In the genomic region with DNA sequence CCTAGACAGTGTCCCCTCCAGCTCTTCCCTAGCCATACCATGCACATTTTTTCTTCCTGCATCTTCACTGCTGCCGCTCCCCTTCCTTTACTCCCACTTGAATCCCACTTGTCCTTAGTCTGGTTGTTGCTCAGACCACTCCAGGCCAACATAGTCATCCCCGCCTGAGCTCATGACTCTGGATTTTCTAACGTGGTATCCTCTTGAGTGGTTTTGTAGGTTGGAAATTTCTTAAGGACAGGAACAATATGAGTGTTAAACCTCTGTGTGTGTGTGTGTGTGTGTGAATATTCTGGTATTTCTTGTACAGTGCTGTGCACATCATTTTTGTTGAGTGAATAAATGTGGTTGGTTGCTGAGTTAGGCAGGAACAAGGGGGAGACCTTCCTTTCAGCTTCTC, we compare ENCODE assay signal across 2 cellular contexts.
TF ChIP-seq lines count a peak whose summit lies in the region.

No MANE protein-coding gene starts in this region.

TF ChIP-seq in GM23338, 12 proteins besides CTCF, POLR2A, EP300 and RAD21 (continues in another document):
- TF ChIP-seq JUNB (IDR thresholded peaks at IDR 0.05; ENCODE audit: unreplicated experiment) (no peak), STAT1 (IDR thresholded peaks at IDR 0.05; ENCODE audit: unreplicated experiment) (no peak), CREB1 (CRISPR knock-in tag; IDR thresholded peaks at IDR 0.05; ENCODE audit: low read depth) (no peak), ZNF114 (CRISPR knock-in tag; IDR thresholded peaks at IDR 0.05) (no peak), POLR2AphosphoS5 (IDR thresholded peaks at IDR 0.05; ENCODE audit: low read depth) (no peak), ZNF331 (CRISPR knock-in tag; IDR thresholded peaks at IDR 0.05; ENCODE audit: low read depth) (no peak), NANOG (IDR thresholded peaks at IDR 0.05; ENCODE audit: borderline replicate concordance) (no peak), EZH2 (IDR thresholded peaks at IDR 0.05; ENCODE audit: low read depth, unreplicated experiment) (no peak)
- TF ChIP-seq, protein P1, sequence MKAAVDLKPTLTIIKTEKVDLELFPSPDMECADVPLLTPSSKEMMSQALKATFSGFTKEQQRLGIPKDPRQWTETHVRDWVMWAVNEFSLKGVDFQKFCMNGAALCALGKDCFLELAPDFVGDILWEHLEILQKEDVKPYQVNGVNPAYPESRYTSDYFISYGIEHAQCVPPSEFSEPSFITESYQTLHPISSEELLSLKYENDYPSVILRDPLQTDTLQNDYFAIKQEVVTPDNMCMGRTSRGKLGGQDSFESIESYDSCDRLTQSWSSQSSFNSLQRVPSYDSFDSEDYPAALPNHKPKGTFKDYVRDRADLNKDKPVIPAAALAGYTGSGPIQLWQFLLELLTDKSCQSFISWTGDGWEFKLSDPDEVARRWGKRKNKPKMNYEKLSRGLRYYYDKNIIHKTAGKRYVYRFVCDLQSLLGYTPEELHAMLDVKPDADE (IDR thresholded peaks at IDR 0.05) = no peak
- TF ChIP-seq, protein P2, sequence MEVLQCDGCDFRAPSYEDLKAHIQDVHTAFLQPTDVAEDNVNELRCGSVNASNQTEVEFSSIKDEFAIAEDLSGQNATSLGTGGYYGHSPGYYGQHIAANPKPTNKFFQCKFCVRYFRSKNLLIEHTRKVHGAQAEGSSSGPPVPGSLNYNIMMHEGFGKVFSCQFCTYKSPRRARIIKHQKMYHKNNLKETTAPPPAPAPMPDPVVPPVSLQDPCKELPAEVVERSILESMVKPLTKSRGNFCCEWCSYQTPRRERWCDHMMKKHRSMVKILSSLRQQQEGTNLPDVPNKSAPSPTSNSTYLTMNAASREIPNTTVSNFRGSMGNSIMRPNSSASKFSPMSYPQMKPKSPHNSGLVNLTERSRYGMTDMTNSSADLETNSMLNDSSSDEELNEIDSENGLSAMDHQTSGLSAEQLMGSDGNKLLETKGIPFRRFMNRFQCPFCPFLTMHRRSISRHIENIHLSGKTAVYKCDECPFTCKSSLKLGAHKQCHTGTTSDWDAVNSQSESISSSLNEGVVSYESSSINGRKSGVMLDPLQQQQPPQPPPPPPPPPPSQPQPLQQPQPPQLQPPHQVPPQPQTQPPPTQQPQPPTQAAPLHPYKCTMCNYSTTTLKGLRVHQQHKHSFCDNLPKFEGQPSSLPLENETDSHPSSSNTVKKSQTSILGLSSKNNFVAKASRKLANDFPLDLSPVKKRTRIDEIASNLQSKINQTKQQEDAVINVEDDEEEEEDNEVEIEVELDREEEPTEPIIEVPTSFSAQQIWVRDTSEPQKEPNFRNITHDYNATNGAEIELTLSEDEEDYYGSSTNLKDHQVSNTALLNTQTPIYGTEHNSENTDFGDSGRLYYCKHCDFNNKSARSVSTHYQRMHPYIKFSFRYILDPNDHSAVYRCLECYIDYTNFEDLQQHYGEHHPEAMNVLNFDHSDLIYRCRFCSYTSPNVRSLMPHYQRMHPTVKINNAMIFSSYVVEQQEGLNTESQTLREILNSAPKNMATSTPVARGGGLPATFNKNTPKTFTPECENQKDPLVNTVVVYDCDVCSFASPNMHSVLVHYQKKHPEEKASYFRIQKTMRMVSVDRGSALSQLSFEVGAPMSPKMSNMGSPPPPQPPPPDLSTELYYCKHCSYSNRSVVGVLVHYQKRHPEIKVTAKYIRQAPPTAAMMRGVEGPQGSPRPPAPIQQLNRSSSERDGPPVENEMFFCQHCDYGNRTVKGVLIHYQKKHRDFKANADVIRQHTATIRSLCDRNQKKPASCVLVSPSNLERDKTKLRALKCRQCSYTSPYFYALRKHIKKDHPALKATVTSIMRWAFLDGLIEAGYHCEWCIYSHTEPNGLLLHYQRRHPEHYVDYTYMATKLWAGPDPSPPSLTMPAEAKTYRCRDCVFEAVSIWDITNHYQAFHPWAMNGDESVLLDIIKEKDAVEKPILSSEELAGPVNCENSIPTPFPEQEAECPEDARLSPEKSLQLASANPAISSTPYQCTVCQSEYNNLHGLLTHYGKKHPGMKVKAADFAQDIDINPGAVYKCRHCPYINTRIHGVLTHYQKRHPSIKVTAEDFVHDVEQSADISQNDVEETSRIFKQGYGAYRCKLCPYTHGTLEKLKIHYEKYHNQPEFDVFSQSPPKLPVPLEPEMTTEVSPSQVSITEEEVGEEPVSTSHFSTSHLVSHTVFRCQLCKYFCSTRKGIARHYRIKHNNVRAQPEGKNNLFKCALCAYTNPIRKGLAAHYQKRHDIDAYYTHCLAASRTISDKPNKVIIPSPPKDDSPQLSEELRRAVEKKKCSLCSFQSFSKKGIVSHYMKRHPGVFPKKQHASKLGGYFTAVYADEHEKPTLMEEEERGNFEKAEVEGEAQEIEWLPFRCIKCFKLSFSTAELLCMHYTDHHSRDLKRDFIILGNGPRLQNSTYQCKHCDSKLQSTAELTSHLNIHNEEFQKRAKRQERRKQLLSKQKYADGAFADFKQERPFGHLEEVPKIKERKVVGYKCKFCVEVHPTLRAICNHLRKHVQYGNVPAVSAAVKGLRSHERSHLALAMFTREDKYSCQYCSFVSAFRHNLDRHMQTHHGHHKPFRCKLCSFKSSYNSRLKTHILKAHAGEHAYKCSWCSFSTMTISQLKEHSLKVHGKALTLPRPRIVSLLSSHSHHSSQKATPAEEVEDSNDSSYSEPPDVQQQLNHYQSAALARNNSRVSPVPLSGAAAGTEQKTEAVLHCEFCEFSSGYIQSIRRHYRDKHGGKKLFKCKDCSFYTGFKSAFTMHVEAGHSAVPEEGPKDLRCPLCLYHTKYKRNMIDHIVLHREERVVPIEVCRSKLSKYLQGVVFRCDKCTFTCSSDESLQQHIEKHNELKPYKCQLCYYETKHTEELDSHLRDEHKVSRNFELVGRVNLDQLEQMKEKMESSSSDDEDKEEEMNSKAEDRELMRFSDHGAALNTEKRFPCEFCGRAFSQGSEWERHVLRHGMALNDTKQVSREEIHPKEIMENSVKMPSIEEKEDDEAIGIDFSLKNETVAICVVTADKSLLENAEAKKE (CRISPR knock-in tag; IDR thresholded peaks at IDR 0.05) = no peak

TF ChIP-seq in GM12878, 131 proteins besides CTCF, POLR2A, EP300 and RAD21:
- TF ChIP-seq GABPA (IDR thresholded peaks at IDR 0.05; ENCODE audit: low read depth) = no peak
- no peak for TF ChIP-seq CHD1 (IDR thresholded peaks at IDR 0.05; ENCODE audit: low read depth, low read length)
- TF ChIP-seq EGR1 (IDR thresholded peaks at IDR 0.05; ENCODE audit: borderline replicate concordance in 1 of 2, low read depth in 2 of 2, low read length in 2 of 2) = no peak
- no peak for TF ChIP-seq IRF4 (IDR thresholded peaks at IDR 0.05; ENCODE audit: low read depth, low read length)
- TF ChIP-seq SP1 (IDR thresholded peaks at IDR 0.05; ENCODE audit: low read depth, low read length) = no peak
- TF ChIP-seq, protein P3, sequence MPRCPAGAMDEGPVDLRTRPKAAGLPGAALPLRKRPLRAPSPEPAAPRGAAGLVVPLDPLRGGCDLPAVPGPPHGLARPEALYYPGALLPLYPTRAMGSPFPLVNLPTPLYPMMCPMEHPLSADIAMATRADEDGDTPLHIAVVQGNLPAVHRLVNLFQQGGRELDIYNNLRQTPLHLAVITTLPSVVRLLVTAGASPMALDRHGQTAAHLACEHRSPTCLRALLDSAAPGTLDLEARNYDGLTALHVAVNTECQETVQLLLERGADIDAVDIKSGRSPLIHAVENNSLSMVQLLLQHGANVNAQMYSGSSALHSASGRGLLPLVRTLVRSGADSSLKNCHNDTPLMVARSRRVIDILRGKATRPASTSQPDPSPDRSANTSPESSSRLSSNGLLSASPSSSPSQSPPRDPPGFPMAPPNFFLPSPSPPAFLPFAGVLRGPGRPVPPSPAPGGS (IDR thresholded peaks at IDR 0.05; ENCODE audit: borderline replicate concordance, insufficient read depth, low read depth, low read length, poor library complexity, severe bottlenecking) = no peak
- no peak for TF ChIP-seq FOS (IDR thresholded peaks at IDR 0.05; ENCODE audit: borderline replicate concordance, extremely low read depth, insufficient read length)
- TF ChIP-seq MEF2B (IDR thresholded peaks at IDR 0.05; ENCODE audit: partially characterized antibody, poor library complexity, severe bottlenecking) = no peak
- no peak for TF ChIP-seq TAF1 (IDR thresholded peaks at IDR 0.05; ENCODE audit: borderline replicate concordance, low read depth, low read length)
- TF ChIP-seq TARDBP (IDR thresholded peaks at IDR 0.05; ENCODE audit: borderline replicate concordance) = no peak
- no peak for TF ChIP-seq SMAD5 (IDR thresholded peaks at IDR 0.05; ENCODE audit: low read depth)
- no peak for TF ChIP-seq MYB (IDR thresholded peaks at IDR 0.05; ENCODE audit: borderline replicate concordance, low read depth, low read length)
- no peak for TF ChIP-seq MXI1 (IDR thresholded peaks at IDR 0.05; ENCODE audit: low read depth, low read length)
- TF ChIP-seq CEBPB (IDR thresholded peaks at IDR 0.05; ENCODE audit: borderline replicate concordance in 1 of 2, low read depth in 2 of 2, low read length in 2 of 2) = no peak
- no peak for TF ChIP-seq ZNF384 (IDR thresholded peaks at IDR 0.05; ENCODE audit: borderline replicate concordance, low read depth, low read length)
